Comparison of ENCODE assay signal across 8 cellular contexts in the genomic region with DNA sequence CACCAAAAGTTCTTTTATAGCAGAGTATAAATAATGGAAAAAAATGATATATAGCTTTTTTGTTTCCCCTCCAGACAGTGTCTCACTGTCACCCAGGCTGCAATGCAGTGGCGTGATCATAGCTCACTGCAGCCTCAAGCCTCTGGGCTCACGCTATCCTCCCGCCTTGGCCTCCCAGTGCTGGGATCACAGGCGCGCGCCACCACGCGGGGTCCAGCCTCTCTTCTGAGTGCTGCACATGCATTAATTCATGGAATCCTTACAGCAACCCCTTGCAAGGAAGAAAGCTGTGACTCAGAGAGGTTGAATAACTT. TPM values are rescaled to one million over a fixed set of nuclear protein-coding genes. Genes with fewer than 3 reads are reported as not detected.
DNase-seq lines count a peak whose midpoint lies in the region; ATAC-seq, FAIRE-seq and TF ChIP-seq lines count a peak whose summit lies in the region.

No MANE protein-coding gene starts in this region.

- peak overlapping the region; percentile 70 for H3K4me3 ChIP-seq in astrocyte (ENCODE audit: insufficient read depth, low read depth, low read length)
- peak overlapping the region; percentile 63 for H3K4me3 ChIP-seq in suprapubic skin

- intact Hi-C loops in left colon (cut with DNase I, micrococcal nuclease), result no loop called here

- TF ChIP-seq EP300 in suprapubic skin (IDR thresholded peaks at IDR 0.05), result no peak

- no peaks in the 10 kb centered on the region for H3K9me3 Mint-ChIP-seq in astrocyte (ENCODE audit: unreplicated experiment)

- peaks cover 14% of the 10 kb centered on the region for H3K27me3 Mint-ChIP-seq in astrocyte (ENCODE audit: low read depth, unreplicated experiment)

- H3K36me3 Mint-ChIP-seq in astrocyte (ENCODE audit: low read depth, unreplicated experiment), result no peaks in the 10 kb centered on the region

- DNase-seq in SHP77 (lab: John Stamatoyannopoulos, UW), result peak; percentile 56 to 63
- no peak for DNase-seq in SHP77 treated with DMSO at 0.1 percent for 48 hours (lab: John Stamatoyannopoulos, UW)
- DNase-seq in astrocyte (ENCODE audit: low read depth), result no peak
- peak in 1 of 2 donors; percentile 45 for DNase-seq in left colon
- DNase-seq in suprapubic skin (ENCODE audit: low spot score in 2 of 2), result no peak
- DNase-seq in AG20443 (ENCODE audit: low spot score), result no peak

- H3K27ac ChIP-seq in astrocyte (ENCODE audit: low read depth, low read length), result peak overlapping the region; percentile 70
- peak overlapping the region; percentile 85 for H3K27ac ChIP-seq in suprapubic skin

- ATAC-seq in left colon, result peak; percentile 24
- no peak for ATAC-seq in HG02884 (IDR thresholded peaks at IDR 0.05; ENCODE audit: unreplicated experiment)
- ATAC-seq in HG03378 (IDR thresholded peaks at IDR 0.05; ENCODE audit: unreplicated experiment), result no peak

- H3K27me3 ChIP-seq in astrocyte (ENCODE audit: insufficient read depth, low read length) (no peaks in the 10 kb centered on the region), suprapubic skin (no peaks in the 10 kb centered on the region)

- peak overlapping the region; percentile 62 for H3K27ac Mint-ChIP-seq in astrocyte (ENCODE audit: unreplicated experiment)

- H3K4me3 Mint-ChIP-seq in astrocyte (ENCODE audit: unreplicated experiment), result peak overlapping the region; percentile 86

- peaks cover 8% of the 10 kb centered on the region for H3K4me1 Mint-ChIP-seq in astrocyte (ENCODE audit: low read depth, unreplicated experiment)

- FAIRE-seq in astrocyte (lab: Jason Lieb, UNC), result no peak

- 27% methylated on average over 8 of the region's 8 CpGs for WGBS in suprapubic skin

- H3K4me1 ChIP-seq in astrocyte (ENCODE audit: insufficient read depth, low read length) (peaks cover 12% of the 10 kb centered on the region), suprapubic skin (peaks cover 21% of the 10 kb centered on the region)

- H3K4me2 ChIP-seq in astrocyte (ENCODE audit: low read length), result peak overlapping the region; percentile 97

- no peaks in the 10 kb centered on the region for H4K20me1 ChIP-seq in astrocyte (ENCODE audit: insufficient read depth, low read length)

- TF ChIP-seq POLR2A in suprapubic skin (IDR thresholded peaks at IDR 0.05), result no peak

- no peak for TF ChIP-seq CTCF in astrocyte (IDR thresholded peaks at IDR 0.05; ENCODE audit: insufficient read depth, low read depth, low read length)
- TF ChIP-seq CTCF in suprapubic skin (IDR thresholded peaks at IDR 0.05), result no peak

- H3K36me3 ChIP-seq in astrocyte (ENCODE audit: insufficient read depth, low read length) (no peaks in the 10 kb centered on the region), suprapubic skin (no peaks in the 10 kb centered on the region)

- H3K79me2 ChIP-seq in astrocyte (ENCODE audit: insufficient read depth, low read length), result no peaks in the 10 kb centered on the region

- H3K9me3 ChIP-seq in astrocyte (ENCODE audit: insufficient read depth, low read depth, low read length), result no peaks in the 10 kb centered on the region
- H3K9me3 ChIP-seq in suprapubic skin, result no peaks in the 10 kb centered on the region

- peak overlapping the region; percentile 88 for H3K9ac ChIP-seq in astrocyte (ENCODE audit: low read length)

- peak overlapping the region; percentile 91 for H2AFZ ChIP-seq in astrocyte (ENCODE audit: low read depth, low read length)

RNA-seq across cellular contexts. Expression of gene ZNF629, which starts 18.0 kb away (rescaled TPM):
- total RNA-seq in astrocyte, result 17.4 and 17.6 TPM in 2 replicates
- total RNA-seq in left colon, result 10 to 100 TPM; 12.3 to 15.2 TPM
- total RNA-seq in suprapubic skin, result 10 to 100 TPM; 11.5 to 22.9 (median 16.1) TPM

RNA-seq across cellular contexts. Expression of gene RNF40, which starts 42.9 kb away (rescaled TPM):
- 85.4 and 94.6 TPM in 2 replicates for total RNA-seq in astrocyte
- total RNA-seq in left colon, result 10 to 100 TPM; 82.9 to 99.8 TPM
- total RNA-seq in suprapubic skin, result 10 to 100 TPM; 65.6 to 89.7 (median 76.5) TPM

RNA-seq across cellular contexts. Expression of gene CFAP119, which starts 43.2 kb away (rescaled TPM):
- 4.0 and 4.1 TPM in 2 replicates for total RNA-seq in astrocyte
- total RNA-seq in left colon, result 1 to 10 TPM; 5.9 to 7.8 TPM
- 1 to 10 TPM; 3.8 to 6.7 (median 5.0) TPM for total RNA-seq in suprapubic skin

RNA-seq across cellular contexts. Expression of gene PHKG2, which starts 56.8 kb away (rescaled TPM):
- total RNA-seq in astrocyte (31.1 and 34.2 TPM in 2 replicates), left colon (10 to 100 TPM; 38.0 to 42.8 TPM), suprapubic skin (10 to 100 TPM; 24.8 to 54.9 (median 36.1) TPM)

Comparison
In these comparisons a context has a peak if more than half of its experiments do, and no peak if none do; other contexts are left out.
1. DNase-seq: peak in SHP77 (2 of 2); none in SHP77 treated with DMSO at 0.1 percent for 48 hours (single experiment), astrocyte (single experiment), suprapubic skin (0 of 2) and AG20443 (single experiment).